In the genomic region with DNA sequence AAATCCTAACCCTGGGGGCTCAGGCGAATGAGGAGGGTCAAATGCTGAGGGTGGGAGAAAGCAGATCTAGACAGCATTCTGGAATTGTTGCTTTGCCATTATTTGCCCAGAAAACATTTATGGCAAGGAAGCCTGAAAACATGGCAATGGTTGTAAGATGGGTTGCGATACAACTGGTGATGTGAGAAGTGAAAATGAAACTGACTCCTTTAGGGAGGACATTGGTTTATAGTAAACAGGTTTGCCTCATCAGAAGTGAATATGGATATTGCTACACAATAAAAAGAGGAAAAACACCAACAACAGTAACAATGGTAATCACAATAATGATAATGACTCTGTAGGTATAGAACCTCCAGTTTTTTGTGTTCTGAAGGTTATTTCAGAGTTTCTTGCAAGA, we compare ENCODE assay signal across 19 cellular contexts.
"Had no signal": no experiment of that assay in that cellular context is flagged by ENCODE, and none has a peak within 500 bp of the region (broad histone marks: within the 10 kb centered on the region; RNA-seq: fewer than 3 reads in every experiment).

No MANE protein-coding gene starts in this region.

- H3K4me3 ChIP-seq: body of pancreas, coronary artery, esophagus squamous epithelium, thyroid gland had no signal

- H3K36me3 Mint-ChIP-seq: natural killer cell; stimulated activated naive B cell treated with anti-CD40 and anti-IgM and Interleukin-4, amounts not matched to agents 10 μg/mL and 1 μg/mL and 100 μg/mL, for 72 hours had no signal

- H3K27ac Mint-ChIP-seq: natural killer cell; stimulated activated naive B cell treated with anti-CD40 and anti-IgM and Interleukin-4, amounts not matched to agents 10 μg/mL and 1 μg/mL and 100 μg/mL, for 72 hours had no signal

- H3K9me3 Mint-ChIP-seq: natural killer cell; stimulated activated naive B cell treated with anti-CD40 and anti-IgM and Interleukin-4, amounts not matched to agents 10 μg/mL and 1 μg/mL and 100 μg/mL, for 72 hours had no signal

- H3K36me3 ChIP-seq: esophagus squamous epithelium, neutrophil, thyroid gland had no signal

- DNase-seq: activated naive CD4-positive, alpha-beta T cell treated with anti-CD3 and anti-CD28 coated beads, Interleukin-2, amount 50 U/mL, for 16 hours; body of pancreas; caudate nucleus; effector CD4-positive, alpha-beta T cell; esophagus squamous epithelium; foreskin keratinocyte; kidney glomerular epithelial cell; left ventricle myocardium superior; mesendoderm; natural killer cell; retina; stimulated activated CD4-positive, alpha-beta T cell treated with anti-CD3 and anti-CD28 coated beads, Interleukin-2, amount 100 ng/mL, for 48 hours; stimulated activated naive B cell treated with anti-CD40 and anti-IgM and Interleukin-4, amounts not matched to agents 10 μg/mL and 1 μg/mL and 100 μg/mL, for 72 hours; T-helper 2 cell; thyroid gland had no signal

- H3K4me1 ChIP-seq: body of pancreas, esophagus squamous epithelium, foreskin keratinocyte, thyroid gland had no signal

- H3K27me3 ChIP-seq: body of pancreas, esophagus squamous epithelium, neutrophil, thyroid gland had no signal

- FAIRE-seq: TTC549, urothelium cell line had no signal

- H3K27ac ChIP-seq: body of pancreas, coronary artery, esophagus squamous epithelium, foreskin keratinocyte, neutrophil, thyroid gland had no signal

- H3K9me3 ChIP-seq: body of pancreas, esophagus squamous epithelium, neutrophil, thyroid gland had no signal

- H3K4me3 Mint-ChIP-seq: natural killer cell; stimulated activated naive B cell treated with anti-CD40 and anti-IgM and Interleukin-4, amounts not matched to agents 10 μg/mL and 1 μg/mL and 100 μg/mL, for 72 hours had no signal

- ATAC-seq: body of pancreas; foreskin keratinocyte; left ventricle myocardium superior; natural killer cell; stimulated activated naive B cell treated with anti-CD40 and anti-IgM and Interleukin-4, amounts not matched to agents 10 μg/mL and 1 μg/mL and 100 μg/mL, for 72 hours had no signal
